8 cellular contexts compared by ENCODE assay signal in the genomic region with DNA sequence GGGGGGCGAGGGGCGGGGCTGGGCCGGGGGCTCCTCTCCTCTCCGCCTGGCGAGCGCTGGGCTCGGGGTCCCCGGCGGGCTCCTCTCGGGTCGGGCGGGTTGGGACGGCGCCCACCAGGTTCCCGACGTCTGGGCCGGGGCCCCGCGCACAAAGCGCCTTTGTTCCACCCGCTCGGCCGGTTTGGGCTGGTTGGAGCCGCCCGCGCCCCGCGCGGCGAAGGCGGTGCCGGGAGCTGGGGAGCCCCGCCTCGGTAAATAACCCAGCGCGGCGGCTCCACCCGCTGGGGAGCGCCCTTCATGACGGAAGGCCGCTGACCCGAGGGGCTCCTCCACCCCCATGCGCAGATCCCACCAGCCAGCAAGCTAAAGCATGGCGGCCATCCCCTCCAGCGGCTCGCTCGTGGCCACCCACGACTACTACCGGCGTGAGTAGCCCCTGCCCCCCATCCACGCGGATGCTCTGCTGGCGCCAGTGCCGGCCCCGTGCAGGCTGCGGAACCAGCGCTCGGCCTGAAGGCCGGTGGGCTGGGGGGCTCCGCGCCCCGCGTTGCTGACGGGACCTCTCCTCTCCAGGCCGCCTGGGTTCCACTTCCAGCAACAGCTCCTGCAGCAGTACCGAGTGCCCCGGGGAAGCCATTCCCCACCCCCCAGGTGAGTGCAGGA. TPM values are rescaled to one million over a fixed set of nuclear protein-coding genes. Genes with fewer than 3 reads are reported as not detected.
A peak's percentile ranks its signal among the peaks of the same experiment; 100 is the strongest.
DNase-seq lines count a peak whose midpoint lies in the region; ATAC-seq and TF ChIP-seq lines count a peak whose summit lies in the region.

No MANE protein-coding gene starts in this region.

- ATAC-seq in GM18498 (IDR thresholded peaks at IDR 0.05; ENCODE audit: unreplicated experiment): peak; percentile 55
- ATAC-seq in HG02623 (IDR thresholded peaks at IDR 0.05; ENCODE audit: unreplicated experiment): peak; percentile 16
- peak; percentile 80 for ATAC-seq in lower lobe of right lung

- peak; percentile 31 for DNase-seq in NCI-H146 treated with DMSO at 0.1 percent for 48 hours (lab: John Stamatoyannopoulos, UW; ENCODE audit: unreplicated experiment)
- DNase-seq in activated CD4-positive, alpha-beta T cell treated with anti-CD3 and anti-CD28 coated beads, Interleukin-2, amount 50 U/mL, for 48 hours: peak; percentile 66 to 70
- peak; percentile 58 for DNase-seq in effector CD4-positive, alpha-beta T cell
- DNase-seq in lower lobe of right lung: peak; percentile 87
- peak in 2 of 3 donors; percentile 45 to 59 for DNase-seq in stimulated activated CD4-positive, alpha-beta T cell treated with anti-CD3 and anti-CD28 coated beads, TNF-alpha, amount 100 ng/mL, for 1 hour (ENCODE audit: low read depth in 3 of 3, low spot score in 1 of 3)
- no peak for DNase-seq in H4 (ENCODE audit: low spot score)

- no peaks in the 10 kb centered on the region for H3K9me3 ChIP-seq in lower lobe of right lung

- peak overlapping the region; percentile 93 for H3K4me3 ChIP-seq in lower lobe of right lung

- peak overlapping the region; percentile 96 for H3K27ac ChIP-seq in lower lobe of right lung

- intact Hi-C loops in lower lobe of right lung (cut with DNase I): no loop called here

- H3K4me1 ChIP-seq in lower lobe of right lung: peaks cover 30% of the 10 kb centered on the region

- peak; percentile 23 for TF ChIP-seq CTCF in lower lobe of right lung (IDR thresholded peaks at IDR 0.05)

- peaks cover 19% of the 10 kb centered on the region for H3K36me3 ChIP-seq in lower lobe of right lung

- no peaks in the 10 kb centered on the region for H3K27me3 ChIP-seq in lower lobe of right lung (ENCODE audit: low read depth)

RNA-seq across cellular contexts. Expression of a gene that starts 0.5 kb away (rescaled TPM):
- total RNA-seq in lower lobe of right lung: 305 TPM
- total RNA-seq in H4 (2014; rRNA removed; shearing (Covaris generic)): 93.2 and 126 TPM in 2 replicates

RNA-seq across cellular contexts. Expression of a gene that starts 16.1 kb away (rescaled TPM):
- total RNA-seq in lower lobe of right lung: 4.2 TPM
- total RNA-seq in H4 (2014; rRNA removed; shearing (Covaris generic)): not detected in 2 replicates

RNA-seq across cellular contexts. Expression of a gene that starts 22.2 kb away (rescaled TPM):
- 0.77 TPM for total RNA-seq in lower lobe of right lung
- 181 and 233 TPM in 2 replicates for total RNA-seq in H4 (2014; rRNA removed; shearing (Covaris generic))

RNA-seq across cellular contexts. Expression of a gene that starts 26.5 kb away (rescaled TPM):
- not detected for total RNA-seq in lower lobe of right lung
- total RNA-seq in H4 (2014; rRNA removed; shearing (Covaris generic)): not detected in 2 replicates

RNA-seq across cellular contexts. Expression of a gene that starts 32.9 kb away (rescaled TPM):
- 1.3 TPM for total RNA-seq in lower lobe of right lung
- total RNA-seq in H4 (2014; rRNA removed; shearing (Covaris generic)): not detected in 2 replicates

Comparison
In these comparisons a context has a peak if more than half of its experiments do, and no peak if none do; other contexts are left out.
1. ATAC-seq: peak in every context shown above with its lines; median percentile 80 in lower lobe of right lung; 55 in GM18498; 16 in HG02623.
2. RNA of a gene that starts 22.2 kb away (total RNA-seq): 181 to 233 TPM in H4; 0.77 TPM in lower lobe of right lung (single experiment); every median in the first group is over 100 times any median in the second.